Comparison of ENCODE assay signal across 28 cellular contexts in genomic region chr17:50392621-50393020, GRCh38.
"Had no signal": no experiment of that assay in that cellular context is flagged by ENCODE, and none has a peak within 500 bp of the region (broad histone marks: within the 10 kb centered on the region; RNA-seq: fewer than 3 reads in every experiment).

No MANE protein-coding gene starts in this region.

- H3K27ac ChIP-seq: breast epithelium, right atrium auricular region, thoracic aorta, upper lobe of left lung, vagina had no signal

- ATAC-seq: activated naive CD8-positive, alpha-beta T cell treated with anti-CD3 and anti-CD28 coated beads, Interleukin-2, amount 50 U/mL, for 24 hours; esophagus mucosa; left colon; naive thymus-derived CD4-positive, alpha-beta T cell had no signal

- DNase-seq: activated CD4-positive, alpha-beta memory T cell treated with anti-CD3 and anti-CD28 coated beads for 36 hours; activated CD4-positive, alpha-beta T cell treated with anti-CD3 and anti-CD28 coated beads, Interleukin-2, amount 10 ng/mL, durations not matched to agents 24 days and 14 days; activated CD4-positive, CD25-positive, alpha-beta regulatory T cell treated with anti-CD3 and anti-CD28 coated beads, Interleukin-2, amount 50 U/mL, for 72 hours; activated CD8-positive, alpha-beta memory T cell treated with anti-CD3 and anti-CD28 coated beads, Interleukin-2, amount 50 U/mL, for 4 hours; activated naive CD8-positive, alpha-beta T cell treated with anti-CD3 and anti-CD28 coated beads, Interleukin-2, amount 50 U/mL, for 24 hours; activated T-cell treated with anti-CD3 and anti-CD28 coated beads, Interleukin-2, amount 50 U/mL, for 1 hour; amygdala; central memory CD4-positive, alpha-beta T cell; foreskin fibroblast; head of caudate nucleus; hippocampal formation; kidney; left colon; midbrain; naive thymus-derived CD4-positive, alpha-beta T cell; occipital lobe; stimulated activated CD4-positive, alpha-beta T cell treated with anti-CD3 and anti-CD28 coated beads, Interleukin-15, amount 100 ng/mL, for 24 hours; stimulated activated CD4-positive, alpha-beta T cell treated with anti-CD3 and anti-CD28 coated beads, Interleukin-2, amount 100 ng/mL, for 24 hours; stimulated activated naive CD4-positive, alpha-beta T cell treated with Interleukin-2 at 50 U/mL for 16 hours; upper lobe of left lung had no signal

- H3K27ac Mint-ChIP-seq: activated CD4-positive, alpha-beta memory T cell treated with anti-CD3 and anti-CD28 coated beads for 36 hours; activated CD4-positive, alpha-beta T cell treated with anti-CD3 and anti-CD28 coated beads, Interleukin-2, amount 10 ng/mL, durations not matched to agents 24 days and 14 days; activated naive CD4-positive, alpha-beta T cell treated with anti-CD3 and anti-CD28 coated beads, Interleukin-2, amount 50 U/mL, for 24 hours; activated naive CD8-positive, alpha-beta T cell treated with anti-CD3 and anti-CD28 coated beads, Interleukin-2, amount 50 U/mL, for 24 hours; activated T-helper 2 cell treated with anti-CD3 and anti-CD28 coated beads, Interferon-gamma antibody, Interleukin-2, Interleukin-4, amounts not matched to agents 10 μg/mL and 5 μg/mL and 100 μg/mL, durations not matched to agents 14 hours and 24 hours and 36 hours; naive thymus-derived CD4-positive, alpha-beta T cell; T-helper 2 cell treated with Interferon-gamma antibody and Interleukin-4, amounts not matched to agents 5 μg/mL and 100 μg/mL, for 36 hours had no signal

- H3K9me3 ChIP-seq: breast epithelium, right atrium auricular region, thoracic aorta, upper lobe of left lung, vagina had no signal

- H3K27me3 Mint-ChIP-seq: activated CD4-positive, alpha-beta memory T cell treated with anti-CD3 and anti-CD28 coated beads for 36 hours; activated CD4-positive, alpha-beta T cell treated with anti-CD3 and anti-CD28 coated beads, Interleukin-2, amount 10 ng/mL, durations not matched to agents 24 days and 14 days; activated naive CD4-positive, alpha-beta T cell treated with anti-CD3 and anti-CD28 coated beads, Interleukin-2, amount 50 U/mL, for 24 hours; activated naive CD8-positive, alpha-beta T cell treated with anti-CD3 and anti-CD28 coated beads, Interleukin-2, amount 50 U/mL, for 24 hours; naive thymus-derived CD4-positive, alpha-beta T cell had no signal

- H3K9me3 Mint-ChIP-seq: activated CD4-positive, alpha-beta memory T cell treated with anti-CD3 and anti-CD28 coated beads for 36 hours; activated CD4-positive, alpha-beta T cell treated with anti-CD3 and anti-CD28 coated beads, Interleukin-2, amount 10 ng/mL, durations not matched to agents 24 days and 14 days; activated naive CD4-positive, alpha-beta T cell treated with anti-CD3 and anti-CD28 coated beads, Interleukin-2, amount 50 U/mL, for 24 hours; activated naive CD8-positive, alpha-beta T cell treated with anti-CD3 and anti-CD28 coated beads, Interleukin-2, amount 50 U/mL, for 24 hours; activated T-helper 2 cell treated with anti-CD3 and anti-CD28 coated beads, Interferon-gamma antibody, Interleukin-2, Interleukin-4, amounts not matched to agents 10 μg/mL and 5 μg/mL and 100 μg/mL, durations not matched to agents 14 hours and 24 hours and 36 hours; naive thymus-derived CD4-positive, alpha-beta T cell; T-helper 2 cell treated with Interferon-gamma antibody and Interleukin-4, amounts not matched to agents 5 μg/mL and 100 μg/mL, for 36 hours had no signal

- H3K4me3 Mint-ChIP-seq: activated CD4-positive, alpha-beta memory T cell treated with anti-CD3 and anti-CD28 coated beads for 36 hours; activated CD4-positive, alpha-beta T cell treated with anti-CD3 and anti-CD28 coated beads, Interleukin-2, amount 10 ng/mL, durations not matched to agents 24 days and 14 days; activated naive CD4-positive, alpha-beta T cell treated with anti-CD3 and anti-CD28 coated beads, Interleukin-2, amount 50 U/mL, for 24 hours; activated naive CD8-positive, alpha-beta T cell treated with anti-CD3 and anti-CD28 coated beads, Interleukin-2, amount 50 U/mL, for 24 hours; naive thymus-derived CD4-positive, alpha-beta T cell; T-helper 2 cell treated with Interferon-gamma antibody and Interleukin-4, amounts not matched to agents 5 μg/mL and 100 μg/mL, for 36 hours had no signal

- H3K4me3 ChIP-seq: breast epithelium, right atrium auricular region, thoracic aorta, upper lobe of left lung, vagina had no signal
